Comparison of ENCODE assay signal across 8 cellular contexts in genomic region chr16:12803203-12804093, GRCh38. TPM values are rescaled to one million over a fixed set of nuclear protein-coding genes. Genes with fewer than 3 reads are reported as not detected.
DNase-seq lines count a peak whose midpoint lies in the region; ATAC-seq, FAIRE-seq and TF ChIP-seq lines count a peak whose summit lies in the region.

TSS of gene CPPED1 (minus strand) at chr16:12803887. CDS start at chr16:12803776, 111 bp downstream.

- H3K27me3 Mint-ChIP-seq in central memory CD8-positive, alpha-beta T cell: peaks cover 7% of the 10 kb centered on the region

- H3K79me2 ChIP-seq in ACC112 (ENCODE audit: control insufficient read depth, insufficient read depth, low read length, unreplicated experiment) (peaks cover 17% of the 10 kb centered on the region), keratinocyte (ENCODE audit: control insufficient read depth, insufficient read depth, low read length) (peaks cover 14% of the 10 kb centered on the region)

- peak within 1 kb of the TSS; percentile 71 for H2AFZ ChIP-seq in ACC112 (ENCODE audit: low read length, unreplicated experiment)
- H2AFZ ChIP-seq in keratinocyte (ENCODE audit: control insufficient read depth, low read length): peak within 1 kb of the TSS; percentile 97

- no peaks in the 10 kb centered on the region for H3K9me3 Mint-ChIP-seq in central memory CD8-positive, alpha-beta T cell

- peaks cover 22% of the 10 kb centered on the region for H3K4me1 Mint-ChIP-seq in central memory CD8-positive, alpha-beta T cell

- no peaks in the 10 kb centered on the region for H4K20me1 ChIP-seq in keratinocyte (ENCODE audit: control insufficient read depth, extremely low read depth, insufficient read depth, low read length)

- no peaks in the 10 kb centered on the region for H3K9me1 ChIP-seq in keratinocyte (ENCODE audit: control insufficient read depth, extremely low read depth, insufficient read depth, low read length)

- H3K36me3 ChIP-seq in ACC112 (ENCODE audit: insufficient read depth, low read length) (no peaks in the 10 kb centered on the region), keratinocyte (ENCODE audit: control insufficient read depth in 2 of 2, extremely low read depth in 1 of 2, insufficient read depth in 2 of 2, low read length in 2 of 2) (no peaks in the 10 kb centered on the region)

- no peak for TF ChIP-seq CTCF in keratinocyte (optimal IDR thresholded peaks at IDR 0.05 in 1 of 3, IDR thresholded peaks at IDR 0.05 in 1 of 3, conservative IDR thresholded peaks at IDR 0.05 in 1 of 3; ENCODE audit: extremely low read depth in 1 of 3, insufficient read depth in 2 of 3, low read length in 3 of 3)

- DNase-seq in NCI-H226 (peak; percentile 90), keratinocyte (ENCODE audit: low read depth, low spot score) (peak; percentile 36)
- DNase-seq in central memory CD8-positive, alpha-beta T cell (ENCODE audit: low spot score in 2 of 2): peak; percentile 91 to 94
- DNase-seq in stimulated activated CD4-positive, alpha-beta T cell treated with anti-CD3 and anti-CD28 coated beads, Interleukin-12 subunit alpha, Interleukin-12 subunit beta, amount 100 ng/mL, for 4 hours: peak; percentile 89

- peak within 1 kb of the TSS; percentile 99 for H3K27ac ChIP-seq in ACC112 (ENCODE audit: low read depth, low read length)
- H3K27ac ChIP-seq in keratinocyte (ENCODE audit: control insufficient read depth, insufficient read depth, low read length): peak within 1 kb of the TSS; percentile 81

- H3K4me3 ChIP-seq in ACC112 (ENCODE audit: low read depth, low read length) (peak within 1 kb of the TSS; percentile 78), keratinocyte (ENCODE audit: control insufficient read depth in 2 of 3, extremely low read depth in 1 of 3, insufficient read depth in 2 of 3, low read depth in 1 of 3, low read length in 3 of 3) (peak within 1 kb of the TSS; percentile 77 to 91 (median 81))

- peak within 1 kb of the TSS; percentile 83 for H3K9ac ChIP-seq in keratinocyte (ENCODE audit: control insufficient read depth, extremely low read depth, insufficient read depth, low read length)

- H3K27me3 ChIP-seq in ACC112 (ENCODE audit: insufficient read depth, low read length) (no peaks in the 10 kb centered on the region), keratinocyte (ENCODE audit: control insufficient read depth, extremely low read depth, insufficient read depth, low read length) (no peaks in the 10 kb centered on the region)

- peak within 1 kb of the TSS; percentile 88 for H3K4me2 ChIP-seq in keratinocyte (ENCODE audit: control insufficient read depth, extremely low read depth, insufficient read depth, low read depth, low read length)

- dilution Hi-C loops in keratinocyte (cut with MboI; ENCODE audit: extremely low pct_ligation_motif_present, low sequenced_read_pairs): no loop called here

- H3K4me1 ChIP-seq in ACC112 (ENCODE audit: control insufficient read depth, insufficient read depth, low read length, unreplicated experiment) (peaks cover 25% of the 10 kb centered on the region), keratinocyte (ENCODE audit: control insufficient read depth, extremely low read depth, insufficient read depth, low read length) (peaks cover 13% of the 10 kb centered on the region)

- peak within 1 kb of the TSS; percentile 89 for H3K4me3 Mint-ChIP-seq in central memory CD8-positive, alpha-beta T cell

- ATAC-seq in GM18870 (IDR thresholded peaks at IDR 0.05; ENCODE audit: unreplicated experiment) (peak; percentile 67), HG03108 (IDR thresholded peaks at IDR 0.05; ENCODE audit: unreplicated experiment) (peak; percentile 86)
- ATAC-seq in activated CD4-positive, CD25-positive, alpha-beta regulatory T cell treated with anti-CD3 and anti-CD28 coated beads, Interleukin-2, amount 50 U/mL, for 24 hours: peak; percentile 91 to 92
- ATAC-seq in central memory CD8-positive, alpha-beta T cell (replicated peaks; ENCODE audit: extremely low read depth, poor library complexity, severe bottlenecking): peak; percentile 90

- H3K36me3 Mint-ChIP-seq in central memory CD8-positive, alpha-beta T cell (ENCODE audit: insufficient read depth): peaks cover 8% of the 10 kb centered on the region

- no peaks in the 10 kb centered on the region for H3K9me3 ChIP-seq in keratinocyte (ENCODE audit: control insufficient read depth, low read depth, low read length)

- no peak for FAIRE-seq in keratinocyte (lab: Jason Lieb, UNC)

- peak within 1 kb of the TSS; percentile 90 for H3K27ac Mint-ChIP-seq in central memory CD8-positive, alpha-beta T cell (ENCODE audit: low read depth)

RNA-seq across cellular contexts. Expression of gene CPPED1, which starts in this region (rescaled TPM):
- polyA plus RNA-seq in keratinocyte: 12.1 to 14.4 TPM (median 12.6 TPM) in 3 replicates
- polyA plus RNA-seq in keratinocyte (2011; ENCODE audit: low read depth): 2.5 TPM
- 11.2 and 20.5 TPM in 2 replicates for polyA plus RNA-seq in keratinocyte (2011; cell fraction: cytosol; rRNA removed)
- polyA plus RNA-seq in keratinocyte (2011; cell fraction: nucleus; rRNA removed): 12.2 and 13.1 TPM in 2 replicates
- polyA plus RNA-seq in keratinocyte (2012; ENCODE audit: low replicate concordance): 4.4 and 10.7 TPM in 2 replicates
- polyA minus RNA-seq in keratinocyte: 11.0 to 15.2 TPM (median 13.9 TPM) in 3 replicates
- 13.6 TPM for polyA minus RNA-seq in keratinocyte (2011; cell fraction: cytosol; rRNA and poly(A)+ RNA removed)
- 8.1 TPM in 2 replicates for polyA minus RNA-seq in keratinocyte (2011; cell fraction: nucleus; rRNA and poly(A)+ RNA removed)

Comparison
In these comparisons a context has a peak if more than half of its experiments do, and no peak if none do; other contexts are left out.
1. Peak in every context shown above with its lines: DNase-seq, ATAC-seq, H3K4me3 ChIP-seq and H3K27ac ChIP-seq.
2. DNase-seq: peak in every context shown above with its lines; median percentile 92 in central memory CD8-positive, alpha-beta T cell; 90 in NCI-H226; 89 in stimulated activated CD4-positive, alpha-beta T cell treated with anti-CD3 and anti-CD28 coated beads, Interleukin-12 subunit alpha, Interleukin-12 subunit beta, amount 100 ng/mL, for 4 hours; 36 in keratinocyte.